ENCODE assay signal across 20 cellular contexts in the genomic region with DNA sequence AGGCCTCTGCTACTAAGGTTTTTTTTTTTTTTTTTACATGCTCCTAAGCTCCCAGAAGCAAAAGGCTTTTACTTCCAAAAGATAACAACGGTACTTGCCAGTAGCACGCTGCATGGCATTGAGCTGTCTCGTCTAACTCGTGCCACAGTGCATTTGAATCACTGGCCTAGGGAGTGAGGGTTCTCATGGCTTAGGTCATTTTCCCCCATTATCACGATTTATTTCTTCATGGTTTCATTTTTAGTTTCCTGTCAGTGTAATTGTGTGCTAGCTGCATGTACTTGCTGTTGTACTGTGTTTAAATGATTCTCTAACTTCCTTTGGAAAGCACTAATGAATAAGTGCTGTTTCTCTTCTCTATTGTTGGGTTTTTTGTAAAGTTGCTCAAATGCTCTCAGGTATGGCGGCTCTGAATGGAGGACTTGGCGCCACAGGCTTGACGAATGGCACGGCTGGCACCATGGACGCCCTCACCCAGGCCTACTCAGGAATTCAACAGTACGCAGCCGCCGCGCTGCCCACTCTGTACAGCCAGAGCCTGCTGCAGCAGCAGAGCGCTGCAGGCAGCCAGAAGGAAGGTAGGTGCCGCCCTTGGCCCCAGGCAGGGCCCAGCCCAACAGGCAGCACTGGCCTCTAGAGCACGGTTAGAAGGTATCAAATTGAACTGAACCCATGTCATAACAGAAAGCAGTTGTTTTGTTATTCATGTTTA.
A peak's percentile ranks its signal among the peaks of the same experiment; 100 is the strongest.
DNase-seq lines count a peak whose midpoint lies in the region; ATAC-seq, FAIRE-seq and TF ChIP-seq lines count a peak whose summit lies in the region.
"Had no signal": no experiment of that assay in that cellular context is flagged by ENCODE, and none has a peak within 500 bp of the region (broad histone marks: within the 10 kb centered on the region; RNA-seq: fewer than 3 reads in every experiment).

No MANE protein-coding gene starts in this region.

- no peaks in the 10 kb centered on the region for H3K23me2 ChIP-seq in H1 (ENCODE audit: low read depth, low read length)

- ATAC-seq in stimulated activated naive CD8-positive, alpha-beta T cell treated with anti-CD3 and anti-CD28 coated beads, Interleukin-15, Interleukin-2, amounts not matched to agents 100 U/mL and 50 U/mL, for 24 hours = no peak
- ATAC-seq in GM18511 (IDR thresholded peaks at IDR 0.05; ENCODE audit: unreplicated experiment) = no peak
- ATAC-seq: pancreas, sciatic nerve had no signal

- TF ChIP-seq CTCF in H1 (IDR thresholded peaks at IDR 0.05; ENCODE audit: control extremely low read depth in 1 of 3, insufficient read depth in 1 of 3, low read depth in 1 of 3, low read length in 3 of 3) = no peak

- H2BK5ac ChIP-seq in H1 (ENCODE audit: low read depth, low read length) = no peak overlapping the region

- H2AK5ac ChIP-seq in H1 (ENCODE audit: low read depth, low read length) = no peak overlapping the region

- H3K4me1 ChIP-seq in H1 (replicated peaks in 1 of 4; ENCODE audit: control insufficient read depth in 3 of 4, insufficient read depth in 4 of 4, low read length in 3 of 4) = no peaks in the 10 kb centered on the region
- H3K4me1 ChIP-seq: pancreas, stomach, upper lobe of left lung had no signal

- no peak overlapping the region for H2BK12ac ChIP-seq in H1 (ENCODE audit: low read depth, low read length)

- no peaks in the 10 kb centered on the region for H3K79me2 ChIP-seq in H1 (ENCODE audit: control insufficient read depth in 1 of 2, insufficient read depth in 2 of 2, low read length in 2 of 2)

- no peak for TF ChIP-seq POLR2A in H1 (IDR thresholded peaks at IDR 0.05; ENCODE audit: control extremely low read depth in 1 of 2, low read depth in 2 of 2, low read length in 2 of 2)

- H4K5ac ChIP-seq in H1 (ENCODE audit: insufficient read length, low read depth, low read length) = no peak overlapping the region

- H3K4ac ChIP-seq in H1 (replicated peaks; ENCODE audit: insufficient read length, low read depth, low read length) = no peak overlapping the region

- no peak for FAIRE-seq in H1 (lab: Jason Lieb, UNC)
- FAIRE-seq: GM18507, pancreas had no signal

- no peak overlapping the region for H3K4me3 Mint-ChIP-seq in stimulated activated naive CD8-positive, alpha-beta T cell treated with anti-CD3 and anti-CD28 coated beads, Interleukin-15, Interleukin-2, amounts not matched to agents 100 ng/mL and 50 ng/mL, for 24 hours

- H4K91ac ChIP-seq in H1 (replicated peaks; ENCODE audit: insufficient read length, low read length) = no peak overlapping the region

- WGBS in H1 (ENCODE audit: extremely low coverage in 1 of 2, insufficient coverage in 1 of 2, insufficient read length in 1 of 2, insufficient replicate concordance in 2 of 2, low coverage in 1 of 2, low lambda C conversion rate in 2 of 2, missing lambda C conversion rate in 1 of 2), 2 experiments = 93% methylated on average over 17 of the region's 17 CpGs; no CpG with 5 or more reads in 1 of the 2 experiments

- H3K9me3 ChIP-seq in H1 (ENCODE audit: insufficient read depth in 2 of 2, low read depth in 1 of 2, low read length in 1 of 2) = no peaks in the 10 kb centered on the region
- H3K9me3 ChIP-seq: heart right ventricle, pancreas, SK-N-SH, stomach, upper lobe of left lung had no signal

- no peak overlapping the region for H2AFZ ChIP-seq in H1 (ENCODE audit: low read length)

- no peak overlapping the region for H2BK120ac ChIP-seq in H1 (replicated peaks; ENCODE audit: low read depth, low read length)

- H4K20me1 ChIP-seq in H1 (replicated peaks in 1 of 2; ENCODE audit: control insufficient read depth in 1 of 2, insufficient read depth in 2 of 2, low read length in 2 of 2) = no peaks in the 10 kb centered on the region

- TF ChIP-seq RAD21 in H1 (IDR thresholded peaks at IDR 0.05 in 1 of 2, conservative IDR thresholded peaks at IDR 0.05 in 1 of 2; ENCODE audit: low read depth in 2 of 2, low read length in 2 of 2) = no peak

- no peaks in the 10 kb centered on the region for H3K9me3 Mint-ChIP-seq in stimulated activated naive CD8-positive, alpha-beta T cell treated with anti-CD3 and anti-CD28 coated beads, Interleukin-15, Interleukin-2, amounts not matched to agents 100 ng/mL and 50 ng/mL, for 24 hours

- POLR2A ChIA-PET in H1 (lab: Charles Lee; ENCODE audit: partially characterized antibody) = no interaction called here

- 0 out of 8 replicates have a peak, but pooled peaks cover 0 to 2% (median 0%) of the 10 kb centered on the region in 4 experiments for H3K36me3 ChIP-seq in H1 (ENCODE audit: control insufficient read depth in 2 of 4, insufficient read depth in 4 of 4, low read length in 3 of 4)
- H3K36me3 ChIP-seq: pancreas had no signal

- DNase-seq in stimulated activated naive CD8-positive, alpha-beta T cell treated with anti-CD3 and anti-CD28 coated beads, Interleukin-15, Interleukin-2, amounts not matched to agents 100 U/mL and 50 U/mL, for 24 hours = no peak
- peak; percentile 42 for DNase-seq in activated CD8-positive, alpha-beta memory T cell treated with anti-CD3 and anti-CD28 coated beads, Interleukin-2, amount 50 U/mL, for 48 hours
- DNase-seq in H1 (ENCODE audit: low read depth in 1 of 2, low spot score in 2 of 2) = peak in 1 of 2 experiments; percentile 35
- peak; percentile 13 for DNase-seq in superior temporal gyrus (ENCODE audit: extremely low spot score)
- no peak for DNase-seq in cerebellar cortex (ENCODE audit: low spot score)
- DNase-seq in OCI-M2 (lab: John Stamatoyannopoulos, UW; ENCODE audit: unreplicated experiment) = no peak
- DNase-seq: activated CD4-positive, alpha-beta T cell treated with anti-CD3 and anti-CD28 coated beads, Interleukin-2, amount 50 U/mL, for 1 hour; activated effector memory CD4-positive, alpha-beta T cell treated with anti-CD3 and anti-CD28 coated beads, Interleukin-2, amount 50 U/mL, for 16 hours; COR-L47; heart right ventricle; KBM-7; NCI-H187 treated with DMSO at 0.1 percent for 48 hours; pancreas; SK-N-SH; stomach had no signal

- no peaks in the 10 kb centered on the region for H3K27me3 Mint-ChIP-seq in stimulated activated naive CD8-positive, alpha-beta T cell treated with anti-CD3 and anti-CD28 coated beads, Interleukin-15, Interleukin-2, amounts not matched to agents 100 ng/mL and 50 ng/mL, for 24 hours

- H3K56ac ChIP-seq in H1 (replicated peaks; ENCODE audit: insufficient read length, low read depth, low read length) = no peak overlapping the region

- H4K8ac ChIP-seq in H1 (ENCODE audit: extremely low read depth, insufficient read depth, low read length) = peak overlapping the region; percentile 9; the same call in 1 of the 2 replicates

- peaks cover 61% of the 10 kb centered on the region for H3K4me1 Mint-ChIP-seq in stimulated activated naive CD8-positive, alpha-beta T cell treated with anti-CD3 and anti-CD28 coated beads, Interleukin-15, Interleukin-2, amounts not matched to agents 100 ng/mL and 50 ng/mL, for 24 hours (ENCODE audit: low read depth)

- no peak overlapping the region for H3K18ac ChIP-seq in H1 (ENCODE audit: extremely low read depth, low read length)

- no peak overlapping the region for H2BK15ac ChIP-seq in H1 (ENCODE audit: low read length)

- H2BK20ac ChIP-seq in H1 (ENCODE audit: low read length) = 0 out of 2 replicates have a peak overlapping the region, but pooled peaks have one; percentile 25

- no peak overlapping the region for H3K14ac ChIP-seq in H1 (ENCODE audit: insufficient read length)

- peaks cover 91% of the 10 kb centered on the region for H3K36me3 Mint-ChIP-seq in stimulated activated naive CD8-positive, alpha-beta T cell treated with anti-CD3 and anti-CD28 coated beads, Interleukin-15, Interleukin-2, amounts not matched to agents 100 ng/mL and 50 ng/mL, for 24 hours (ENCODE audit: low read depth)

- no peak overlapping the region for H3K9ac ChIP-seq in H1 (replicated peaks in 1 of 4; ENCODE audit: extremely low read depth in 1 of 4, low read depth in 3 of 4, low read length in 3 of 4)
- H3K9ac ChIP-seq: SK-N-SH had no signal

- H3K27ac Mint-ChIP-seq in stimulated activated naive CD8-positive, alpha-beta T cell treated with anti-CD3 and anti-CD28 coated beads, Interleukin-15, Interleukin-2, amounts not matched to agents 100 ng/mL and 50 ng/mL, for 24 hours = peak overlapping the region; percentile 34

- no peak overlapping the region for H3K4me2 ChIP-seq in H1 (ENCODE audit: insufficient read depth in 1 of 2, low read depth in 2 of 2, low read length in 2 of 2)
- H3K4me2 ChIP-seq: SK-N-SH had no signal

- TF ChIP-seq EP300 in H1 (IDR thresholded peaks at IDR 0.05; ENCODE audit: borderline replicate concordance in 1 of 2, low read depth in 2 of 2, low read length in 2 of 2) = no peak

- no peaks in the 10 kb centered on the region; the same call in 1 of the 2 replicates for H3K79me1 ChIP-seq in H1 (ENCODE audit: low read depth, low read length)

- H3K27me3 ChIP-seq in H1 (replicated peaks in 1 of 4; ENCODE audit: control insufficient read depth in 3 of 4, extremely low read depth in 1 of 4, insufficient read depth in 3 of 4, low read length in 3 of 4) = no peaks in the 10 kb centered on the region
- H3K27me3 ChIP-seq: heart right ventricle, pancreas, stomach, upper lobe of left lung had no signal

- H3K4me3 ChIP-seq in H1 (ENCODE audit: extremely low read depth in 1 of 4, insufficient read depth in 2 of 4, low read depth in 3 of 4, low read length in 4 of 4) = no peak overlapping the region
- H3K4me3 ChIP-seq: heart right ventricle, pancreas, stomach, upper lobe of left lung had no signal

- no peak overlapping the region for H3K27ac ChIP-seq in H1 (ENCODE audit: low read depth, low read length)
- H3K27ac ChIP-seq: pancreas, stomach, upper lobe of left lung had no signal

- CTCF ChIA-PET in H1 (lab: Charles Lee; ENCODE audit: partially characterized antibody) = interaction anchor here (0.8 to 1.5 kb wide), 7 partner anchors 9 to 77 kb away, joined by 3 to 5 read pairs (median 4); no protein-coding TSS in a partner anchor

- H3K23ac ChIP-seq in H1 (ENCODE audit: insufficient read length) = no peak overlapping the region

TF ChIP-seq in H1, 55 proteins besides CTCF, POLR2A, EP300 and RAD21 (continues in another document):
- TF ChIP-seq RBBP5 (IDR thresholded peaks at IDR 0.05; ENCODE audit: borderline replicate concordance, low read depth, low read length) = no peak
- no peak for TF ChIP-seq BRCA1 (IDR thresholded peaks at IDR 0.05; ENCODE audit: low read depth, low read length)
- no peak for TF ChIP-seq POLR2AphosphoS5 (IDR thresholded peaks at IDR 0.05; ENCODE audit: low read depth, low read length)
- TF ChIP-seq ASH2L (IDR thresholded peaks at IDR 0.05; ENCODE audit: low read length) = no peak
- TF ChIP-seq TAF7 (optimal IDR thresholded peaks at IDR 0.05; ENCODE audit: borderline replicate concordance, low read depth, low read length) = no peak
- no peak for TF ChIP-seq RNF2 (IDR thresholded peaks at IDR 0.05; ENCODE audit: borderline replicate concordance, low read depth, low read length, missing control alignments, poor library complexity, severe bottlenecking)
- TF ChIP-seq SIN3A (conservative IDR thresholded peaks at IDR 0.05 in 1 of 2, IDR thresholded peaks at IDR 0.05 in 1 of 2; ENCODE audit: low read depth in 1 of 2, low read length in 2 of 2) = no peak
- TF ChIP-seq CEBPB (IDR thresholded peaks at IDR 0.05; ENCODE audit: low read depth, low read length) = no peak
- TF ChIP-seq NRF1 (IDR thresholded peaks at IDR 0.05; ENCODE audit: low read depth, low read length) = no peak
- no peak for TF ChIP-seq POU5F1 (IDR thresholded peaks at IDR 0.05; ENCODE audit: low read depth, low read length)

Comparison
In these comparisons a context has a peak if more than half of its experiments do, and no peak if none do; other contexts are left out.
1. DNase-seq: peak in activated CD8-positive, alpha-beta memory T cell treated with anti-CD3 and anti-CD28 coated beads, Interleukin-2, amount 50 U/mL, for 48 hours (single experiment) and superior temporal gyrus (single experiment); none in stimulated activated naive CD8-positive, alpha-beta T cell treated with anti-CD3 and anti-CD28 coated beads, Interleukin-15, Interleukin-2, amounts not matched to agents 100 U/mL and 50 U/mL, for 24 hours (single experiment), cerebellar cortex (single experiment) and OCI-M2 (single experiment).